7 cellular contexts compared by ENCODE assay signal in the genomic region with DNA sequence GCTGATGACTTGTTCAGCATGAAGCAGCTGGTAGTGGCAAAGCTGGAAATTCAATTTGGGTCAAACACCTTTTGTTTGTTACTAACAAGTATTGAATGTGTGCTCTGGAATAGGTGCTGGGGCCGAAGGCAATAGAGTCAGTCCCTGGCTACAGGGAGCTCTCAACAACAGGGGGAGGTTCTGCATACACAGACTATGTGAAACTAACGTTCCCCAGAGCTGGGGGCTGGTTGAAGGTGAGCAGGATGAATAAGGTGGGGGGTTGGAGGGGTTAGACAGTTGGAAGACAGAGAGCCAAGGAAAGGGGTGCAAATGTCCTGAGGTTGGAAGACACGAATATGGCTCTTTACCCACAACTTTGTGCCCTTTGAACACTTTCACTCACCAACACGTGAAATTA.
"Had no signal": no experiment of that assay in that cellular context is flagged by ENCODE, and none has a peak within 500 bp of the region (broad histone marks: within the 10 kb centered on the region; RNA-seq: fewer than 3 reads in every experiment).

No MANE protein-coding gene starts in this region.

- ATAC-seq: HepG2, K562 had no signal

- DNase-seq: IMR-90, KBM-7, KG1 had no signal

- H3K36me3 Mint-ChIP-seq: IgD-negative memory B cell had no signal

- H3K27ac ChIP-seq: HL-60 had no signal

- H3K4me3 Mint-ChIP-seq: IgD-negative memory B cell had no signal

- H3K4me3 ChIP-seq: K562 had no signal

- H3K4me1 Mint-ChIP-seq: IgD-negative memory B cell had no signal
